1 cellular context compared by ENCODE assay signal in genomic region chr9:106864533-106865143, GRCh38.
A peak's percentile ranks its signal among the peaks of the same experiment; 100 is the strongest.
TF ChIP-seq lines count a peak whose summit lies in the region.

No MANE protein-coding gene starts in this region.

TF ChIP-seq in GM12878, 131 proteins besides CTCF, POLR2A, EP300 and RAD21 (continued from another document):
- TF ChIP-seq, protein P1, sequence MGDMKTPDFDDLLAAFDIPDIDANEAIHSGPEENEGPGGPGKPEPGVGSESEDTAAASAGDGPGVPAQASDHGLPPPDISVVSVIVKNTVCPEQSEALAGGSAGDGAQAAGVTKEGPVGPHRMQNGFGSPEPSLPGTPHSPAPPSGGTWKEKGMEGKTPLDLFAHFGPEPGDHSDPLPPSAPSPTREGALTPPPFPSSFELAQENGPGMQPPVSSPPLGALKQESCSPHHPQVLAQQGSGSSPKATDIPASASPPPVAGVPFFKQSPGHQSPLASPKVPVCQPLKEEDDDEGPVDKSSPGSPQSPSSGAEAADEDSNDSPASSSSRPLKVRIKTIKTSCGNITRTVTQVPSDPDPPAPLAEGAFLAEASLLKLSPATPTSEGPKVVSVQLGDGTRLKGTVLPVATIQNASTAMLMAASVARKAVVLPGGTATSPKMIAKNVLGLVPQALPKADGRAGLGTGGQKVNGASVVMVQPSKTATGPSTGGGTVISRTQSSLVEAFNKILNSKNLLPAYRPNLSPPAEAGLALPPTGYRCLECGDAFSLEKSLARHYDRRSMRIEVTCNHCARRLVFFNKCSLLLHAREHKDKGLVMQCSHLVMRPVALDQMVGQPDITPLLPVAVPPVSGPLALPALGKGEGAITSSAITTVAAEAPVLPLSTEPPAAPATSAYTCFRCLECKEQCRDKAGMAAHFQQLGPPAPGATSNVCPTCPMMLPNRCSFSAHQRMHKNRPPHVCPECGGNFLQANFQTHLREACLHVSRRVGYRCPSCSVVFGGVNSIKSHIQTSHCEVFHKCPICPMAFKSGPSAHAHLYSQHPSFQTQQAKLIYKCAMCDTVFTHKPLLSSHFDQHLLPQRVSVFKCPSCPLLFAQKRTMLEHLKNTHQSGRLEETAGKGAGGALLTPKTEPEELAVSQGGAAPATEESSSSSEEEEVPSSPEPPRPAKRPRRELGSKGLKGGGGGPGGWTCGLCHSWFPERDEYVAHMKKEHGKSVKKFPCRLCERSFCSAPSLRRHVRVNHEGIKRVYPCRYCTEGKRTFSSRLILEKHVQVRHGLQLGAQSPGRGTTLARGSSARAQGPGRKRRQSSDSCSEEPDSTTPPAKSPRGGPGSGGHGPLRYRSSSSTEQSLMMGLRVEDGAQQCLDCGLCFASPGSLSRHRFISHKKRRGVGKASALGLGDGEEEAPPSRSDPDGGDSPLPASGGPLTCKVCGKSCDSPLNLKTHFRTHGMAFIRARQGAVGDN (IDR thresholded peaks at IDR 0.05): peak; percentile 20; the same call in 1 of the 2 replicates
- TF ChIP-seq GABPA (IDR thresholded peaks at IDR 0.05; ENCODE audit: low read depth): no peak
- 0 out of 2 replicates have a peak, but pooled peaks have one; percentile 22 for TF ChIP-seq MXI1 (IDR thresholded peaks at IDR 0.05; ENCODE audit: low read depth, low read length)
- no peak for TF ChIP-seq CHD1 (IDR thresholded peaks at IDR 0.05; ENCODE audit: low read depth, low read length)
- no peak for TF ChIP-seq STAT1 (conservative IDR thresholded peaks at IDR 0.05)
- no peak for TF ChIP-seq SMAD1 (IDR thresholded peaks at IDR 0.05; ENCODE audit: low read depth, partially characterized antibody)
- 0 out of 2 replicates have a peak, but pooled peaks have one; percentile 12 for TF ChIP-seq MLLT1 (IDR thresholded peaks at IDR 0.05)
- TF ChIP-seq, protein P2, sequence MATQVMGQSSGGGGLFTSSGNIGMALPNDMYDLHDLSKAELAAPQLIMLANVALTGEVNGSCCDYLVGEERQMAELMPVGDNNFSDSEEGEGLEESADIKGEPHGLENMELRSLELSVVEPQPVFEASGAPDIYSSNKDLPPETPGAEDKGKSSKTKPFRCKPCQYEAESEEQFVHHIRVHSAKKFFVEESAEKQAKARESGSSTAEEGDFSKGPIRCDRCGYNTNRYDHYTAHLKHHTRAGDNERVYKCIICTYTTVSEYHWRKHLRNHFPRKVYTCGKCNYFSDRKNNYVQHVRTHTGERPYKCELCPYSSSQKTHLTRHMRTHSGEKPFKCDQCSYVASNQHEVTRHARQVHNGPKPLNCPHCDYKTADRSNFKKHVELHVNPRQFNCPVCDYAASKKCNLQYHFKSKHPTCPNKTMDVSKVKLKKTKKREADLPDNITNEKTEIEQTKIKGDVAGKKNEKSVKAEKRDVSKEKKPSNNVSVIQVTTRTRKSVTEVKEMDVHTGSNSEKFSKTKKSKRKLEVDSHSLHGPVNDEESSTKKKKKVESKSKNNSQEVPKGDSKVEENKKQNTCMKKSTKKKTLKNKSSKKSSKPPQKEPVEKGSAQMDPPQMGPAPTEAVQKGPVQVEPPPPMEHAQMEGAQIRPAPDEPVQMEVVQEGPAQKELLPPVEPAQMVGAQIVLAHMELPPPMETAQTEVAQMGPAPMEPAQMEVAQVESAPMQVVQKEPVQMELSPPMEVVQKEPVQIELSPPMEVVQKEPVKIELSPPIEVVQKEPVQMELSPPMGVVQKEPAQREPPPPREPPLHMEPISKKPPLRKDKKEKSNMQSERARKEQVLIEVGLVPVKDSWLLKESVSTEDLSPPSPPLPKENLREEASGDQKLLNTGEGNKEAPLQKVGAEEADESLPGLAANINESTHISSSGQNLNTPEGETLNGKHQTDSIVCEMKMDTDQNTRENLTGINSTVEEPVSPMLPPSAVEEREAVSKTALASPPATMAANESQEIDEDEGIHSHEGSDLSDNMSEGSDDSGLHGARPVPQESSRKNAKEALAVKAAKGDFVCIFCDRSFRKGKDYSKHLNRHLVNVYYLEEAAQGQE (IDR thresholded peaks at IDR 0.05; ENCODE audit: low read depth, low read length): no peak
- TF ChIP-seq ZNF24 (IDR thresholded peaks at IDR 0.05): no peak
- TF ChIP-seq ELK1 (IDR thresholded peaks at IDR 0.05; ENCODE audit: low read depth, low read length): no peak
- TF ChIP-seq ZNF384 (IDR thresholded peaks at IDR 0.05; ENCODE audit: borderline replicate concordance, low read depth, low read length): peak; percentile 49; the same call in 1 of the 2 replicates
- TF ChIP-seq NR2C2 (IDR thresholded peaks at IDR 0.05; ENCODE audit: borderline replicate concordance, control insufficient read depth, insufficient read length, low read depth): no peak
- TF ChIP-seq ZNF217 (IDR thresholded peaks at IDR 0.05): no peak
- no peak for TF ChIP-seq CHD2 (IDR thresholded peaks at IDR 0.05; ENCODE audit: borderline replicate concordance, low read depth, low read length)
- TF ChIP-seq YY1 (IDR thresholded peaks at IDR 0.05; ENCODE audit: low read depth, low read length): no peak
- peak; percentile 41 to 55; a peak in 3 of 4 replicates for TF ChIP-seq BHLHE40 (IDR thresholded peaks at IDR 0.05; ENCODE audit: borderline replicate concordance in 1 of 2, low read depth in 2 of 2, low read length in 1 of 2)
- peak; percentile 57 to 66; a peak in 3 of 4 replicates for TF ChIP-seq IKZF2 (IDR thresholded peaks at IDR 0.05)
- TF ChIP-seq IKZF1 (conservative IDR thresholded peaks at IDR 0.05): peak; percentile 59; the same call in 1 of the 2 replicates
- TF ChIP-seq POLR2AphosphoS2 (IDR thresholded peaks at IDR 0.05; ENCODE audit: low read depth, low read length): no peak
- no peak for TF ChIP-seq WRNIP1 (IDR thresholded peaks at IDR 0.05; ENCODE audit: borderline replicate concordance, low read depth, low read length)
- no peak for TF ChIP-seq RBBP5 (conservative IDR thresholded peaks at IDR 0.05)
- TF ChIP-seq POLR2AphosphoS5 (IDR thresholded peaks at IDR 0.05; ENCODE audit: low read length): no peak
- TF ChIP-seq NBN (IDR thresholded peaks at IDR 0.05): 0 out of 2 replicates have a peak, but pooled peaks have one; percentile 13
- TF ChIP-seq SREBF2 (IDR thresholded peaks at IDR 0.05; ENCODE audit: low read length): no peak
